ENCODE assay signal across 1 cellular context in genomic region chr2:27322766-27323591, GRCh38.
TF ChIP-seq lines count a peak whose summit lies in the region.

MPV17 (minus strand) TSS chr2:27323097; CDS start chr2:27322517, 580 bp downstream.

TF ChIP-seq in K562, 482 proteins besides CTCF, POLR2A, EP300 and RAD21 (continued from another document and continues in another):
- TF ChIP-seq TBL1XR1 (IDR thresholded peaks at IDR 0.05; ENCODE audit: low read length in 2 of 2) (peak in 1 of 2 experiments; percentile 24; a peak in 1 of 4 replicates), ZBTB5 (IDR thresholded peaks at IDR 0.05) (no peak), BMI1 (IDR thresholded peaks at IDR 0.05; ENCODE audit: low read length) (no peak), MGA (IDR thresholded peaks at IDR 0.05) (peak; percentile 43), USF2 (CRISPR knock-in tag; IDR thresholded peaks at IDR 0.05) (peak; percentile 95), TSC22D4 (tag; IDR thresholded peaks at IDR 0.05) (no peak), PHB (CRISPR knock-in tag; IDR thresholded peaks at IDR 0.05) (peak; percentile 89; the same call in 1 of the 2 replicates), MAZ (CRISPR knock-in tag; conservative IDR thresholded peaks at IDR 0.05 in 1 of 2, IDR thresholded peaks at IDR 0.05 in 1 of 2) (peak in 1 of 2 experiments; percentile 73), ZNF274 (IDR thresholded peaks at IDR 0.05; ENCODE audit: borderline replicate concordance, low read depth, low read length) (no peak), ZNF124 (CRISPR knock-in tag; IDR thresholded peaks at IDR 0.05) (no peak), CEBPB (tag; IDR thresholded peaks at IDR 0.05) (0 out of 2 replicates have a peak, but pooled peaks have one; percentile 10), ZKSCAN1 (IDR thresholded peaks at IDR 0.05; ENCODE audit: low read depth, low read length) (peak; percentile 47; the same call in 1 of the 2 replicates), MTF1 (CRISPR knock-in tag; IDR thresholded peaks at IDR 0.05; ENCODE audit: borderline replicate concordance) (no peak), HDAC1 (IDR thresholded peaks at IDR 0.05) (peak in 1 of 2 experiments; percentile 89; a peak in 2 of 4 replicates), JUN (IDR thresholded peaks at IDR 0.05; ENCODE audit: borderline replicate concordance, low read depth, low read length) (peak; percentile 69; the same call in 1 of the 2 replicates), JUN (CRISPR knock-in tag; IDR thresholded peaks at IDR 0.05; ENCODE audit: borderline replicate concordance) (no peak), RFX1 (IDR thresholded peaks at IDR 0.05) (no peak), MCM2 (IDR thresholded peaks at IDR 0.05; ENCODE audit: low read depth) (no peak), MCM3 (IDR thresholded peaks at IDR 0.05) (no peak), PHTF2 (CRISPR knock-in tag; IDR thresholded peaks at IDR 0.05) (no peak), SIN3A (IDR thresholded peaks at IDR 0.05; ENCODE audit: borderline replicate concordance in 2 of 2, control insufficient read depth in 1 of 2, low read depth in 2 of 2, low read length in 2 of 2) (peak; percentile 53 to 68; a peak in 2 of 4 replicates), UBTF (IDR thresholded peaks at IDR 0.05; ENCODE audit: borderline replicate concordance in 1 of 2, low read depth in 2 of 2, low read length in 2 of 2) (no peak), RCOR1 (IDR thresholded peaks at IDR 0.05; ENCODE audit: borderline replicate concordance in 1 of 2, low read depth in 2 of 2, low read length in 2 of 2) (0 out of 4 replicates have a peak, but pooled peaks of 1 of the 2 experiments have one; percentile 18), TRIM25 (IDR thresholded peaks at IDR 0.05; ENCODE audit: borderline replicate concordance) (no peak), SNAPC5 (CRISPR knock-in tag; IDR thresholded peaks at IDR 0.05) (no peak), YBX1 (IDR thresholded peaks at IDR 0.05) (no peak), CREB3L1 (IDR thresholded peaks at IDR 0.05; ENCODE audit: borderline replicate concordance, low read depth) (peak; percentile 63; the same call in 1 of the 2 replicates), BRD4 (IDR thresholded peaks at IDR 0.05) (no peak), HDGF (IDR thresholded peaks at IDR 0.05) (no peak), FOXA3 (CRISPR knock-in tag; conservative IDR thresholded peaks at IDR 0.05 in 1 of 2, IDR thresholded peaks at IDR 0.05 in 1 of 2) (no peak), TCF7L2 (IDR thresholded peaks at IDR 0.05; ENCODE audit: low read depth, low read length) (no peak), USF1 (CRISPR knock-in tag; IDR thresholded peaks at IDR 0.05) (peak; percentile 98), CREB3 (tag; conservative IDR thresholded peaks at IDR 0.05; ENCODE audit: low read depth) (no peak; the same call in 1 of the 2 replicates), MEF2A (IDR thresholded peaks at IDR 0.05; ENCODE audit: control insufficient read depth, low read depth, low read length) (no peak), ZNF766 (CRISPR knock-in tag; conservative IDR thresholded peaks at IDR 0.05) (0 out of 2 replicates have a peak, but pooled peaks have one; percentile 45), MAX (CRISPR knock-in tag; IDR thresholded peaks at IDR 0.05) (peak; percentile 78), POLR3A (IDR thresholded peaks at IDR 0.05; ENCODE audit: borderline replicate concordance, extremely low read depth, insufficient read depth, insufficient read length) (no peak)
